In genomic region chr11:112513936-112514716, GRCh38 we compare ENCODE assay signal across 2 cellular contexts.
TF ChIP-seq lines count a peak whose summit lies in the region.

No MANE protein-coding gene starts in this region.

TF ChIP-seq in SK-N-SH treated with all-trans-retinoic acid at 6 μM for 48 hours, 23 proteins besides CTCF, POLR2A, EP300 and RAD21 (continued from another document):
- no peak for TF ChIP-seq ZNF70 (CRISPR knock-in tag; IDR thresholded peaks at IDR 0.05)
- no peak for TF ChIP-seq GLIS3 (CRISPR knock-in tag; IDR thresholded peaks at IDR 0.05)
- no peak for TF ChIP-seq SNAI2 (CRISPR knock-in tag; IDR thresholded peaks at IDR 0.05)
- TF ChIP-seq PPARA (CRISPR knock-in tag; IDR thresholded peaks at IDR 0.05; ENCODE audit: borderline replicate concordance) = no peak
- TF ChIP-seq ARNTL (CRISPR knock-in tag; IDR thresholded peaks at IDR 0.05; ENCODE audit: borderline replicate concordance, low read depth) = no peak
- TF ChIP-seq ZFP3 (CRISPR knock-in tag; IDR thresholded peaks at IDR 0.05) = no peak
- TF ChIP-seq TSHZ2 (CRISPR knock-in tag; IDR thresholded peaks at IDR 0.05) = no peak
- TF ChIP-seq ZNF565 (CRISPR knock-in tag; conservative IDR thresholded peaks at IDR 0.05; ENCODE audit: low read depth) = no peak
- TF ChIP-seq POU6F1 (CRISPR knock-in tag; IDR thresholded peaks at IDR 0.05; ENCODE audit: borderline replicate concordance, low read depth) = no peak
- TF ChIP-seq TOX (CRISPR knock-in tag; IDR thresholded peaks at IDR 0.05; ENCODE audit: borderline replicate concordance) = no peak

TF ChIP-seq in GM23338, 12 proteins besides CTCF, POLR2A, EP300 and RAD21 (continued from another document):
- TF ChIP-seq ZNF462 (CRISPR knock-in tag; IDR thresholded peaks at IDR 0.05) = no peak
- no peak for TF ChIP-seq ETS1 (IDR thresholded peaks at IDR 0.05)
- no peak for TF ChIP-seq NANOG (IDR thresholded peaks at IDR 0.05; ENCODE audit: borderline replicate concordance)
- TF ChIP-seq EZH2 (IDR thresholded peaks at IDR 0.05; ENCODE audit: low read depth, unreplicated experiment) = no peak
TF ChIP-seq in GM23338: peak in this region for 0.
